17 cellular contexts compared by ENCODE assay signal in genomic region chr2:162060522-162060921, GRCh38. TPM values are rescaled to one million over a fixed set of nuclear protein-coding genes. Genes with fewer than 3 reads are reported as not detected.
DNase-seq lines count a peak whose midpoint lies in the region; ATAC-seq and TF ChIP-seq lines count a peak whose summit lies in the region.
"Had no signal": no experiment of that assay in that cellular context is flagged by ENCODE, and none has a peak within 500 bp of the region (broad histone marks: within the 10 kb centered on the region; RNA-seq: fewer than 3 reads in every experiment).

No MANE protein-coding gene starts in this region.

- no peak overlapping the region for H3K9ac ChIP-seq in mesenchymal stem cell (ENCODE audit: low read length)

- intact Hi-C loops in activated CD8-positive, alpha-beta T cell treated with anti-CD3 and anti-CD28 coated beads for 36 hours (cut with micrococcal nuclease): no loop called here
- intact Hi-C loops in natural killer cell (cut with micrococcal nuclease): no loop called here

- H3K4me3 ChIP-seq in mesenchymal stem cell (ENCODE audit: insufficient read depth in 1 of 2, low read depth in 1 of 2, low read length in 2 of 2): no peak overlapping the region
- H3K4me3 ChIP-seq: K562, Peyer's patch had no signal

- no peak overlapping the region for H3K4me2 ChIP-seq in mesenchymal stem cell (ENCODE audit: low read length, poor library complexity, severe bottlenecking)

- H3K27ac Mint-ChIP-seq in activated CD8-positive, alpha-beta T cell treated with anti-CD3 and anti-CD28 coated beads for 36 hours: peak overlapping the region; percentile 52
- H3K27ac Mint-ChIP-seq in activated CD8-positive, alpha-beta T cell treated with anti-CD3 and anti-CD28 coated beads, Interleukin-2, amount 10 ng/mL, durations not matched to agents 7 days and 5 days: no peak overlapping the region
- H3K27ac Mint-ChIP-seq in natural killer cell treated with Interleukin-12 subunit alpha and Interleukin-12 subunit beta and Interleukin-15 and Interleukin-18, amount 100 ng/mL, for 72 hours: peak overlapping the region in 1 of 2 donors; percentile 84
- H3K27ac Mint-ChIP-seq in natural killer cell: no peak overlapping the region
- peak overlapping the region; percentile 28 for H3K27ac Mint-ChIP-seq in activated naive CD8-positive, alpha-beta T cell treated with anti-CD3 and anti-CD28 coated beads, Interleukin-2, amount 50 U/mL, for 24 hours
- H3K27ac Mint-ChIP-seq: CD14-positive monocyte, HFFc6 had no signal

- peaks cover 3% of the 10 kb centered on the region for H3K79me1 ChIP-seq in mesenchymal stem cell (replicated peaks; ENCODE audit: low read length, poor library complexity, severe bottlenecking)

- H3K4ac ChIP-seq in mesenchymal stem cell (ENCODE audit: low read depth in 1 of 2, low read length in 2 of 2): no peak overlapping the region

- DNase-seq in activated CD8-positive, alpha-beta T cell treated with anti-CD3 and anti-CD28 coated beads for 36 hours: no peak
- no peak for DNase-seq in activated CD8-positive, alpha-beta T cell treated with anti-CD3 and anti-CD28 coated beads, Interleukin-2, amount 10 ng/mL, durations not matched to agents 7 days and 5 days
- DNase-seq in natural killer cell treated with Interleukin-12 subunit alpha and Interleukin-12 subunit beta and Interleukin-15 and Interleukin-18, amount 100 ng/mL, for 72 hours (ENCODE audit: low spot score): no peak
- DNase-seq in natural killer cell (no peak), NCI-H748 (lab: John Stamatoyannopoulos, UW; ENCODE audit: unreplicated experiment) (no peak), mesenchymal stem cell (no peak), NCI-H2196 (lab: John Stamatoyannopoulos, UW; ENCODE audit: unreplicated experiment) (no peak)
- no peak for DNase-seq in activated naive CD8-positive, alpha-beta T cell treated with anti-CD3 and anti-CD28 coated beads, Interleukin-2, amount 50 U/mL, for 24 hours
- DNase-seq: HFFc6, NCI-H1417 treated with DMSO at 0.1 percent for 48 hours, NCI-H2029 treated with DMSO at 0.1 percent for 48 hours, NCI-H2171 treated with DMSO at 0.1 percent for 48 hours, NCI-H510A treated with DMSO at 0.1 percent for 48 hours, Peyer's patch had no signal

- H3K9me3 Mint-ChIP-seq in activated CD8-positive, alpha-beta T cell treated with anti-CD3 and anti-CD28 coated beads for 36 hours: peaks cover 10% of the 10 kb centered on the region
- peaks cover 8% of the 10 kb centered on the region for H3K9me3 Mint-ChIP-seq in activated CD8-positive, alpha-beta T cell treated with anti-CD3 and anti-CD28 coated beads, Interleukin-2, amount 10 ng/mL, durations not matched to agents 7 days and 5 days (ENCODE audit: insufficient read depth)
- H3K9me3 Mint-ChIP-seq in natural killer cell treated with Interleukin-12 subunit alpha and Interleukin-12 subunit beta and Interleukin-15 and Interleukin-18, amount 100 ng/mL, for 72 hours: no peaks in the 10 kb centered on the region
- peaks cover 0 to 2% of the 10 kb centered on the region in 2 donors for H3K9me3 Mint-ChIP-seq in natural killer cell
- H3K9me3 Mint-ChIP-seq in activated naive CD8-positive, alpha-beta T cell treated with anti-CD3 and anti-CD28 coated beads, Interleukin-2, amount 50 U/mL, for 24 hours: peaks cover 5% of the 10 kb centered on the region

- peaks cover 45% of the 10 kb centered on the region for H3K36me3 Mint-ChIP-seq in activated CD8-positive, alpha-beta T cell treated with anti-CD3 and anti-CD28 coated beads for 36 hours (ENCODE audit: low read depth)
- H3K36me3 Mint-ChIP-seq in activated CD8-positive, alpha-beta T cell treated with anti-CD3 and anti-CD28 coated beads, Interleukin-2, amount 10 ng/mL, durations not matched to agents 7 days and 5 days (ENCODE audit: low read depth): peaks cover 89% of the 10 kb centered on the region
- peaks cover 33% of the 10 kb centered on the region for H3K36me3 Mint-ChIP-seq in natural killer cell treated with Interleukin-12 subunit alpha and Interleukin-12 subunit beta and Interleukin-15 and Interleukin-18, amount 100 ng/mL, for 72 hours
- no peaks in the 10 kb centered on the region for H3K36me3 Mint-ChIP-seq in natural killer cell
- H3K36me3 Mint-ChIP-seq in activated naive CD8-positive, alpha-beta T cell treated with anti-CD3 and anti-CD28 coated beads, Interleukin-2, amount 50 U/mL, for 24 hours (ENCODE audit: low read depth): peaks cover 14% of the 10 kb centered on the region
- H3K36me3 Mint-ChIP-seq: CD14-positive monocyte had no signal

- no peak overlapping the region for H3K23ac ChIP-seq in mesenchymal stem cell (ENCODE audit: low read length in 2 of 2)

- no peak for ATAC-seq in activated CD8-positive, alpha-beta T cell treated with anti-CD3 and anti-CD28 coated beads for 36 hours
- ATAC-seq in activated CD8-positive, alpha-beta T cell treated with anti-CD3 and anti-CD28 coated beads, Interleukin-2, amount 10 ng/mL, durations not matched to agents 7 days and 5 days: no peak
- ATAC-seq in natural killer cell treated with Interleukin-12 subunit alpha and Interleukin-12 subunit beta and Interleukin-15 and Interleukin-18, amount 100 ng/mL, for 72 hours: no peak
- ATAC-seq in natural killer cell: no peak
- ATAC-seq in activated naive CD8-positive, alpha-beta T cell treated with anti-CD3 and anti-CD28 coated beads, Interleukin-2, amount 50 U/mL, for 24 hours: no peak
- ATAC-seq: K562, Right ventricle myocardium inferior had no signal

- no peak overlapping the region for H3K18ac ChIP-seq in mesenchymal stem cell (ENCODE audit: low read depth in 1 of 2, low read length in 2 of 2)

- peaks cover 2% of the 10 kb centered on the region for H3K4me1 ChIP-seq in mesenchymal stem cell (ENCODE audit: control insufficient read depth, insufficient read depth, low read depth, low read length)

- H2BK15ac ChIP-seq in mesenchymal stem cell (ENCODE audit: low read depth, poor library complexity, severe bottlenecking): no peak overlapping the region

- no peak overlapping the region for H2BK12ac ChIP-seq in mesenchymal stem cell (ENCODE audit: low read length in 2 of 2)

- peaks cover 0 to 95% of the 10 kb centered on the region in 2 experiments for H3K36me3 ChIP-seq in mesenchymal stem cell (ENCODE audit: control insufficient read depth in 1 of 2, insufficient read depth in 2 of 2, low read depth in 1 of 2, low read length in 2 of 2)

- peaks cover 85% of the 10 kb centered on the region for H3K4me1 Mint-ChIP-seq in activated CD8-positive, alpha-beta T cell treated with anti-CD3 and anti-CD28 coated beads for 36 hours (ENCODE audit: low read depth)
- peaks cover 89% of the 10 kb centered on the region for H3K4me1 Mint-ChIP-seq in activated CD8-positive, alpha-beta T cell treated with anti-CD3 and anti-CD28 coated beads, Interleukin-2, amount 10 ng/mL, durations not matched to agents 7 days and 5 days (ENCODE audit: low read depth)
- peaks cover 28 to 61% of the 10 kb centered on the region in 2 donors for H3K4me1 Mint-ChIP-seq in natural killer cell treated with Interleukin-12 subunit alpha and Interleukin-12 subunit beta and Interleukin-15 and Interleukin-18, amount 100 ng/mL, for 72 hours (ENCODE audit: low read depth in 2 of 2)
- peaks cover 0 to 5% of the 10 kb centered on the region in 2 donors for H3K4me1 Mint-ChIP-seq in natural killer cell
- peaks cover 85% of the 10 kb centered on the region for H3K4me1 Mint-ChIP-seq in activated naive CD8-positive, alpha-beta T cell treated with anti-CD3 and anti-CD28 coated beads, Interleukin-2, amount 50 U/mL, for 24 hours

- H4K91ac ChIP-seq in mesenchymal stem cell (ENCODE audit: low read length): no peak overlapping the region

- H2BK120ac ChIP-seq in mesenchymal stem cell (ENCODE audit: low read depth, low read length): no peak overlapping the region

- H3K27me3 ChIP-seq in mesenchymal stem cell (ENCODE audit: control insufficient read depth in 1 of 2, insufficient read depth in 1 of 2, low read length in 2 of 2): no peaks in the 10 kb centered on the region
- H3K27me3 ChIP-seq: Peyer's patch had no signal

- no peak overlapping the region for H2AFZ ChIP-seq in mesenchymal stem cell (ENCODE audit: low read depth, low read length)

- no peak overlapping the region for H3K14ac ChIP-seq in mesenchymal stem cell (ENCODE audit: low read length in 2 of 2)

- H3K27ac ChIP-seq in mesenchymal stem cell (ENCODE audit: low read length, poor library complexity, severe bottlenecking): no peak overlapping the region
- H3K27ac ChIP-seq: Peyer's patch had no signal

- no peak overlapping the region for H4K8ac ChIP-seq in mesenchymal stem cell (ENCODE audit: low read length)

- peaks cover 10% of the 10 kb centered on the region for H3K9me3 ChIP-seq in mesenchymal stem cell (ENCODE audit: control insufficient read depth, low read length)

- TF ChIP-seq CTCF in activated CD8-positive, alpha-beta T cell treated with anti-CD3 and anti-CD28 coated beads for 36 hours (IDR thresholded peaks at IDR 0.05): no peak
- TF ChIP-seq CTCF in natural killer cell (IDR thresholded peaks at IDR 0.05): no peak

- no peak overlapping the region for H2AK5ac ChIP-seq in mesenchymal stem cell (ENCODE audit: low read length, severe bottlenecking)

- no peak overlapping the region for H2BK5ac ChIP-seq in mesenchymal stem cell (ENCODE audit: low read depth, low read length, poor library complexity, severe bottlenecking)

- WGBS in mesenchymal stem cell: 79% methylated on average over 1 of the region's 1 CpG

- CTCF ChIA-PET in activated CD8-positive, alpha-beta T cell treated with anti-CD3 and anti-CD28 coated beads for 36 hours (lab: Charles Lee): interaction anchor here (0.9 to 4.1 kb wide), 5 partner anchors 8 to 113 kb away, joined by 3 to 26 read pairs (median 3); partner anchors contain the start of gene DPP4
- CTCF ChIA-PET in activated CD8-positive, alpha-beta T cell treated with anti-CD3 and anti-CD28 coated beads, Interleukin-2, amount 10 ng/mL, durations not matched to agents 7 days and 5 days (lab: Charles Lee): interaction anchor here (1.2 to 6.7 kb wide), 4 partner anchors 12 to 69 kb away, joined by 3 to 50 read pairs (median 5); partner anchors contain the start of gene DPP4

- no peak overlapping the region for H3K4me3 Mint-ChIP-seq in activated CD8-positive, alpha-beta T cell treated with anti-CD3 and anti-CD28 coated beads for 36 hours
- H3K4me3 Mint-ChIP-seq in activated CD8-positive, alpha-beta T cell treated with anti-CD3 and anti-CD28 coated beads, Interleukin-2, amount 10 ng/mL, durations not matched to agents 7 days and 5 days: no peak overlapping the region
- H3K4me3 Mint-ChIP-seq in natural killer cell treated with Interleukin-12 subunit alpha and Interleukin-12 subunit beta and Interleukin-15 and Interleukin-18, amount 100 ng/mL, for 72 hours: peak overlapping the region; percentile 56
- H3K4me3 Mint-ChIP-seq in natural killer cell: no peak overlapping the region
- no peak overlapping the region for H3K4me3 Mint-ChIP-seq in activated naive CD8-positive, alpha-beta T cell treated with anti-CD3 and anti-CD28 coated beads, Interleukin-2, amount 50 U/mL, for 24 hours
- H3K4me3 Mint-ChIP-seq: CD14-positive monocyte, HFFc6 had no signal

- POLR2A ChIA-PET in activated CD8-positive, alpha-beta T cell treated with anti-CD3 and anti-CD28 coated beads for 36 hours (lab: Charles Lee): interaction anchor here (10.7 kb wide), 1 partner anchor 11 kb away, joined by 65 read pairs; the partner anchor contains the start of gene DPP4
- POLR2A ChIA-PET in activated CD8-positive, alpha-beta T cell treated with anti-CD3 and anti-CD28 coated beads, Interleukin-2, amount 10 ng/mL, durations not matched to agents 7 days and 5 days (lab: Charles Lee): interaction anchor here (0.6 to 8.3 kb wide), 3 partner anchors 9 to 253 kb away, joined by 3 to 62 read pairs (median 4); partner anchors contain the start of gene DPP4

- H3K27me3 Mint-ChIP-seq in activated CD8-positive, alpha-beta T cell treated with anti-CD3 and anti-CD28 coated beads for 36 hours: no peaks in the 10 kb centered on the region
- H3K27me3 Mint-ChIP-seq in activated CD8-positive, alpha-beta T cell treated with anti-CD3 and anti-CD28 coated beads, Interleukin-2, amount 10 ng/mL, durations not matched to agents 7 days and 5 days (ENCODE audit: low read depth): no peaks in the 10 kb centered on the region
- no peaks in the 10 kb centered on the region for H3K27me3 Mint-ChIP-seq in natural killer cell treated with Interleukin-12 subunit alpha and Interleukin-12 subunit beta and Interleukin-15 and Interleukin-18, amount 100 ng/mL, for 72 hours
- H3K27me3 Mint-ChIP-seq in natural killer cell (ENCODE audit: low read depth in 2 of 2): no peaks in the 10 kb centered on the region
- H3K27me3 Mint-ChIP-seq in activated naive CD8-positive, alpha-beta T cell treated with anti-CD3 and anti-CD28 coated beads, Interleukin-2, amount 50 U/mL, for 24 hours: no peaks in the 10 kb centered on the region

RNA-seq across cellular contexts. Expression of gene DPP4, which starts 13.5 kb away (rescaled TPM):
- 10 to 100 TPM; 25.9 to 26.4 TPM for total RNA-seq in activated CD8-positive, alpha-beta T cell treated with anti-CD3 and anti-CD28 coated beads for 36 hours
- 100 to 1,000 TPM; 158 TPM for total RNA-seq in activated CD8-positive, alpha-beta T cell treated with anti-CD3 and anti-CD28 coated beads, Interleukin-2, amount 10 ng/mL, durations not matched to agents 7 days and 5 days
- 100 to 1,000 TPM in 1 of 2 donors, 10 to 100 TPM in 1; 89.4 to 102 TPM for total RNA-seq in natural killer cell treated with Interleukin-12 subunit alpha and Interleukin-12 subunit beta and Interleukin-15 and Interleukin-18, amount 100 ng/mL, for 72 hours
- 1 to 10 TPM; 1.8 to 2.3 (median 1.8) TPM for total RNA-seq in natural killer cell
- 80.0 TPM for polyA plus RNA-seq in mesenchymal stem cell (2013, experiment 1 of 2)
- polyA plus RNA-seq in mesenchymal stem cell (2013, experiment 2 of 2): 82.7 TPM
- polyA plus RNA-seq: K562 had no signal

Comparison
In these comparisons a context has a peak if more than half of its experiments do, and no peak if none do; other contexts are left out.
1. H3K27ac Mint-ChIP-seq: peak in activated CD8-positive, alpha-beta T cell treated with anti-CD3 and anti-CD28 coated beads for 36 hours (single experiment) and activated naive CD8-positive, alpha-beta T cell treated with anti-CD3 and anti-CD28 coated beads, Interleukin-2, amount 50 U/mL, for 24 hours (single experiment); none in activated CD8-positive, alpha-beta T cell treated with anti-CD3 and anti-CD28 coated beads, Interleukin-2, amount 10 ng/mL, durations not matched to agents 7 days and 5 days (single experiment) and natural killer cell (0 of 2).
2. RNA of gene DPP4, which starts 13.5 kb away (total RNA-seq): 158 TPM in activated CD8-positive, alpha-beta T cell treated with anti-CD3 and anti-CD28 coated beads, Interleukin-2, amount 10 ng/mL, durations not matched to agents 7 days and 5 days, 89.4 to 102 TPM in natural killer cell treated with Interleukin-12 subunit alpha and Interleukin-12 subunit beta and Interleukin-15 and Interleukin-18, amount 100 ng/mL, for 72 hours and 25.9 to 26.4 TPM in activated CD8-positive, alpha-beta T cell treated with anti-CD3 and anti-CD28 coated beads for 36 hours; 1.8 to 2.3 TPM in natural killer cell; every median in the first group is over 4 times any median in the second.